Comparison of ENCODE assay signal across 9 cellular contexts in the genomic region with DNA sequence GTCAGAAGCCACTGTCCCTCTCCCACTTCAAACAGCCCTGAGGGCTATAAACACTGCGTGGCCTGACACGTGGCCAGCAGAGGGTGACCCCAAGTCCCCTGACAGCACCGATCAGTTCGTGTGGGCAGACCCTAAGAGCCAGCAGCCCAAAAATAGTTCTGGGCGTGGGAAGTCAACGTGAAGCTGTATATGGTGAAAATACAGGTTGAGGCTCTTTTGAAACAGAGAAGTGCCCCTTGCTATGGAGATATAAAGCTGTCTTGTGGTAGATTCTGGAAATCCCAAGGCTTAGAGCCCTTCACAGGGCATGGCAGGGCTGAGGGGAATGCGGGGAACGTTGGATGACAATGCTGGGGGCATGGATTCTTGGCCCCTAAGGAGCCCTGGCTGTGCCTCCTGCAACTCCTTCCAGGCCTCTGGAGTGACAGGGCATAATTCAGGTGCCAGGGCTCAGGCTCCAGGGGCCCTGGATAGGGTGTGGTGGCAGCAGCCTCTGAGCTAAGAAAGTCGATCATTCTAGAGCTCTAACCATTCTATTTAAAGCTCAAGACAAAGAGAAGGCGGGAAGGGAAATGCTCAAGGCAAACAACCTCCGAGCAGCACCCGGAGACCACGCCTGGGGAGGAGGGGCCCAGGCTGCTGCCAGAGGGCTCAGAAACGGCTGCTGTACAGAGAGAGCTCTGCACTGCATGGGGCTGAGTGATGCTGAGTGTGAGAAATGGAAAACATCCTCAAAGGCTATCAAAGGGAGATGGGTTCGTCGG.
A peak's percentile ranks its signal among the peaks of the same experiment; 100 is the strongest.
DNase-seq lines count a peak whose midpoint lies in the region; ATAC-seq, FAIRE-seq and TF ChIP-seq lines count a peak whose summit lies in the region.
"Had no signal": no experiment of that assay in that cellular context is flagged by ENCODE, and none has a peak within 500 bp of the region (broad histone marks: within the 10 kb centered on the region; RNA-seq: fewer than 3 reads in every experiment).

No MANE protein-coding gene starts in this region.

- no peaks in the 10 kb centered on the region for H3K36me3 Mint-ChIP-seq in CD14-positive monocyte

- POLR2A ChIA-PET in A673 (lab: Charles Lee; ENCODE audit: low non-redundant PET) = no interaction called here

- H3K27me3 Mint-ChIP-seq in CD14-positive monocyte (ENCODE audit: low read depth in 3 of 3) = peaks cover 5 to 7% (median 6%) of the 10 kb centered on the region in 3 donors

- H3K9me3 Mint-ChIP-seq in CD14-positive monocyte = peaks cover 0 to 3% (median 0%) of the 10 kb centered on the region in 7 donors

- H3K27ac ChIP-seq in A673 (ENCODE audit: low read depth, low read length, poor library complexity, severe bottlenecking) = no peak overlapping the region
- H3K27ac ChIP-seq: psoas muscle had no signal

- TF ChIP-seq POLR2A in GM12892 (IDR thresholded peaks at IDR 0.05; ENCODE audit: low read depth, low read length) = no peak; the same call in none of the 2 replicates

- ATAC-seq in HG02610 (IDR thresholded peaks at IDR 0.05; ENCODE audit: unreplicated experiment) = peak; percentile 83

- TF ChIP-seq CTCF in A673 (conservative IDR thresholded peaks at IDR 0.05; ENCODE audit: low read depth, low read length) (no peak), CD14-positive monocyte (IDR thresholded peaks at IDR 0.05) (no peak)

- peak; percentile 78 for FAIRE-seq in GM12892 (lab: Jason Lieb, UNC)

- H3K4me3 Mint-ChIP-seq in CD14-positive monocyte = no peak overlapping the region

- peak overlapping the region in 2 of 7 donors; percentile 17 to 21 for H3K27ac Mint-ChIP-seq in CD14-positive monocyte

- H3K9me3 ChIP-seq in A673 (ENCODE audit: low read depth, low read length, poor library complexity, severe bottlenecking) = no peaks in the 10 kb centered on the region
- H3K9me3 ChIP-seq: psoas muscle had no signal

- intact Hi-C loops in A673 (cut with micrococcal nuclease; ENCODE audit: unreplicated experiment) (no loop called here), CD14-positive monocyte (cut with micrococcal nuclease) (no loop called here)

- no peak overlapping the region for H3K4me3 ChIP-seq in A673 (ENCODE audit: low read depth, low read length, poor library complexity, severe bottlenecking)
- H3K4me3 ChIP-seq: psoas muscle had no signal

- H3K4me1 ChIP-seq in A673 (ENCODE audit: insufficient read depth, low read length, poor library complexity, severe bottlenecking) = no peaks in the 10 kb centered on the region
- H3K4me1 ChIP-seq: psoas muscle had no signal

- H3K36me3 ChIP-seq in A673 (ENCODE audit: insufficient read depth, low read length, poor library complexity, severe bottlenecking) = no peaks in the 10 kb centered on the region

- DNase-seq in GM12892 (ENCODE audit: insufficient read length) = peak; percentile 80
- peak; percentile 95 for DNase-seq in NCI-H187 treated with DMSO at 0.1 percent for 48 hours (lab: John Stamatoyannopoulos, UW)
- peak; percentile 80 to 81 for DNase-seq in activated CD4-positive, alpha-beta T cell treated with anti-CD3 and anti-CD28 coated beads for 4 hours
- peak; percentile 74 for DNase-seq in ecto neural progenitor cell (ENCODE audit: low spot score)
- peak; percentile 13 for DNase-seq in occipital lobe (lab: John Stamatoyannopoulos, UW)
- DNase-seq in A673 (ENCODE audit: low spot score) = no peak
- no peak for DNase-seq in CD14-positive monocyte (ENCODE audit: low spot score)
- DNase-seq: psoas muscle had no signal

- BruUV-seq in A673 (replicated peaks; lab: Mats Ljungman, UMichigan) = no TSS peak

- peaks cover 17% of the 10 kb centered on the region for H3K4me1 Mint-ChIP-seq in CD14-positive monocyte

- H3K27me3 ChIP-seq in A673 (replicated peaks; ENCODE audit: insufficient read depth, low read depth, low read length, poor library complexity) = no peaks in the 10 kb centered on the region

- CTCF ChIA-PET in A673 (lab: Charles Lee) = interaction anchor here (1.1 kb wide), 1 partner anchor 267 kb away, joined by 4 read pairs; no protein-coding TSS in a partner anchor

Comparison
In these comparisons a context has a peak if more than half of its experiments do, and no peak if none do; other contexts are left out.
1. DNase-seq: peak in GM12892 (single experiment), NCI-H187 treated with DMSO at 0.1 percent for 48 hours (single experiment), activated CD4-positive, alpha-beta T cell treated with anti-CD3 and anti-CD28 coated beads for 4 hours (2 of 2), ecto neural progenitor cell (single experiment) and occipital lobe (single experiment); none in A673 (single experiment) and CD14-positive monocyte (single experiment).